1 cellular context compared by ENCODE assay signal in genomic region chr4:179307297-179308136, GRCh38.
TF ChIP-seq lines count a peak whose summit lies in the region.

No MANE protein-coding gene starts in this region.

TF ChIP-seq in HCT116, 20 proteins besides CTCF, POLR2A, EP300 and RAD21 (continued from another document):
- TF ChIP-seq ZBTB33 (IDR thresholded peaks at IDR 0.05; ENCODE audit: extremely low read depth, insufficient replicate concordance, low read length), result no peak
